ENCODE assay signal across 11 cellular contexts in genomic region chr5:34498582-34498981, GRCh38.
DNase-seq lines count a peak whose midpoint lies in the region; ATAC-seq and TF ChIP-seq lines count a peak whose summit lies in the region.
"Had no signal": no experiment of that assay in that cellular context is flagged by ENCODE, and none has a peak within 500 bp of the region (broad histone marks: within the 10 kb centered on the region; RNA-seq: fewer than 3 reads in every experiment).

No MANE protein-coding gene starts in this region.

- H3K4me3 ChIP-seq in RWPE2 (ENCODE audit: severe bottlenecking), result no peak overlapping the region

- peak overlapping the region; percentile 11 for H3K4me3 Mint-ChIP-seq in stimulated activated memory B cell treated with anti-CD40 and anti-IgM and Interleukin-4, amounts not matched to agents 10 μg/mL and 1 μg/mL and 100 μg/mL, for 72 hours
- H3K4me3 Mint-ChIP-seq: neural crest cell had no signal

- peaks cover 3% of the 10 kb centered on the region for H3K9me3 Mint-ChIP-seq in stimulated activated memory B cell treated with anti-CD40 and anti-IgM and Interleukin-4, amounts not matched to agents 10 μg/mL and 1 μg/mL and 100 μg/mL, for 72 hours
- H3K9me3 Mint-ChIP-seq: neural crest cell had no signal

- ATAC-seq in RWPE2 (ENCODE audit: low read depth), result no peak
- ATAC-seq in left lobe of liver, result peak; percentile 25
- no peak for ATAC-seq in stimulated activated memory B cell treated with anti-CD40 and anti-IgM and Interleukin-4, amounts not matched to agents 10 μg/mL and 1 μg/mL and 100 μg/mL, for 72 hours
- ATAC-seq in HG03108 (IDR thresholded peaks at IDR 0.05; ENCODE audit: unreplicated experiment), result no peak

- H3K4me1 Mint-ChIP-seq in stimulated activated memory B cell treated with anti-CD40 and anti-IgM and Interleukin-4, amounts not matched to agents 10 μg/mL and 1 μg/mL and 100 μg/mL, for 72 hours, result peaks cover 24% of the 10 kb centered on the region

- no peaks in the 10 kb centered on the region for H3K27me3 ChIP-seq in RWPE2 (ENCODE audit: insufficient read depth, poor library complexity, severe bottlenecking)

- peaks cover 6% of the 10 kb centered on the region for H3K4me1 ChIP-seq in RWPE2 (ENCODE audit: insufficient read depth, poor library complexity, severe bottlenecking)

- DNase-seq in HCEC 1CT (peak; percentile 62), RWPE2 (ENCODE audit: low spot score) (no peak), left lobe of liver (ENCODE audit: low spot score) (no peak), NCI-H1436 (lab: John Stamatoyannopoulos, UW) (no peak)
- no peak for DNase-seq in central memory CD4-positive, alpha-beta T cell
- DNase-seq: activated CD4-positive, alpha-beta T cell treated with anti-CD3 and anti-CD28 coated beads for 4 hours; DMS79; SHP77 had no signal

- H3K27ac ChIP-seq in RWPE2 (ENCODE audit: poor library complexity, severe bottlenecking), result peak overlapping the region; percentile 24

- H3K36me3 ChIP-seq in RWPE2 (ENCODE audit: low read depth), result no peaks in the 10 kb centered on the region

- H3K27ac Mint-ChIP-seq in stimulated activated memory B cell treated with anti-CD40 and anti-IgM and Interleukin-4, amounts not matched to agents 10 μg/mL and 1 μg/mL and 100 μg/mL, for 72 hours, result peak overlapping the region; percentile 79

- H3K36me3 Mint-ChIP-seq in stimulated activated memory B cell treated with anti-CD40 and anti-IgM and Interleukin-4, amounts not matched to agents 10 μg/mL and 1 μg/mL and 100 μg/mL, for 72 hours, result no peaks in the 10 kb centered on the region

- H3K9me3 ChIP-seq in RWPE2 (ENCODE audit: severe bottlenecking), result no peaks in the 10 kb centered on the region

- peaks cover 9% of the 10 kb centered on the region for H3K27me3 Mint-ChIP-seq in stimulated activated memory B cell treated with anti-CD40 and anti-IgM and Interleukin-4, amounts not matched to agents 10 μg/mL and 1 μg/mL and 100 μg/mL, for 72 hours

- no peak for TF ChIP-seq CTCF in RWPE2 (IDR thresholded peaks at IDR 0.05; ENCODE audit: poor library complexity, severe bottlenecking)
